In the genomic region with DNA sequence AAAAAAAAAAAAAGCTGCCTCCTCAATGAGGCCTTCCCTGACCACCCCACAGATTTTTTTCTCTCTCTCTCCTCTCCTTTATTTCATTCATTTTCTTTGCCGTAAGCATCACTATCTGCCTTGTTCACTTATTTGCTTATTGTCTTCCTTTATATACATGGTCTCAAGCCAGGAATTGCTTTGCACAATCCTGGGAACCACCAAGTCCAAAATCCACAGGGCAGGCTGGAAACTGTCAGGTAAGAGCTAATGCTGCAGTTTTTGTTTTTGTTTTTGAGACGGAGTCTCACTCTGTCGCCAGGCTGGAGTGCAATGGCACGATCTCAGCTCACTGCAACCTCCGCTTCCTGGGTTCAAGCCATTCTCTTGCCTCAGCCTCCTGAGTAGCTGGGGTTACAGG, we compare ENCODE assay signal across 3 cellular contexts.
TF ChIP-seq lines count a peak whose summit lies in the region.

No MANE protein-coding gene starts in this region.

TF ChIP-seq in K562, 482 proteins besides CTCF, POLR2A, EP300 and RAD21:
- TF ChIP-seq ZNF121 (CRISPR knock-in tag; conservative IDR thresholded peaks at IDR 0.05): 0 out of 2 replicates have a peak, but pooled peaks have one; percentile 1
- peak; percentile 8 for TF ChIP-seq ZFP36 (IDR thresholded peaks at IDR 0.05; ENCODE audit: low read depth, low read length, partially characterized antibody)

TF ChIP-seq in HepG2, 621 proteins besides CTCF, POLR2A, EP300 and RAD21:
- TF ChIP-seq CEBPB (IDR thresholded peaks at IDR 0.05; ENCODE audit: borderline replicate concordance, low read depth, low read length): peak; percentile 58; the same call in 1 of the 2 replicates
TF ChIP-seq in HepG2: peak in this region for 1; not testable (repeated sequence) for 620.

TF ChIP-seq in liver, 16 proteins besides CTCF, POLR2A, EP300 and RAD21:
- peak; percentile 32 to 39 for TF ChIP-seq RXRA (IDR thresholded peaks at IDR 0.05)
- TF ChIP-seq HNF4G (IDR thresholded peaks at IDR 0.05): peak; percentile 62
- peak; percentile 72 to 85 for TF ChIP-seq HNF4A (conservative IDR thresholded peaks at IDR 0.05)
- peak; percentile 68 for TF ChIP-seq SP1 (IDR thresholded peaks at IDR 0.05)
TF ChIP-seq in liver: peak in this region for 4; not testable (repeated sequence) for 12.
